Comparison of ENCODE assay signal across 26 cellular contexts in genomic region chr15:81223346-81223971, GRCh38. TPM values are rescaled to one million over a fixed set of nuclear protein-coding genes. Genes with fewer than 3 reads are reported as not detected.
"Had no signal": no experiment of that assay in that cellular context is flagged by ENCODE, and none has a peak within 500 bp of the region (broad histone marks: within the 10 kb centered on the region; RNA-seq: fewer than 3 reads in every experiment).

No MANE protein-coding gene starts in this region.

- H3K4me2 ChIP-seq: hepatocyte, neural progenitor cell had no signal

- H2AFZ ChIP-seq: hepatocyte, neural progenitor cell had no signal

- DNase-seq: central memory CD4-positive, alpha-beta T cell; dermis blood vessel endothelial cell; effector memory CD4-positive, alpha-beta T cell; esophagus squamous epithelium; foreskin melanocyte; glutamatergic neuron; kidney; mammary epithelial cell; mesendoderm; midbrain; naive thymus-derived CD4-positive, alpha-beta T cell; spleen; stimulated activated CD4-positive, alpha-beta T cell treated with anti-CD3 and anti-CD28 coated beads, Interleukin-4, amount 100 ng/mL, for 4 hours; stimulated activated naive CD8-positive, alpha-beta T cell treated with anti-CD3 and anti-CD28 coated beads, Interleukin-15, Interleukin-2, amounts not matched to agents 100 U/mL and 50 U/mL, for 24 hours; trophoblast cell had no signal

- H3K79me2 ChIP-seq: hepatocyte had no signal

- H3K4me1 Mint-ChIP-seq: nephron; neural progenitor cell; stimulated activated memory B cell treated with anti-CD40 and anti-IgM and Interleukin-4, amounts not matched to agents 10 μg/mL and 1 μg/mL and 100 μg/mL, for 72 hours had no signal

- H3K4me1 ChIP-seq: neural progenitor cell, prostate gland had no signal

- H3K4me3 ChIP-seq: coronary artery, esophagus squamous epithelium, hepatocyte, neural progenitor cell, prostate gland, skin epidermis, spleen had no signal

- H3K27ac ChIP-seq: hepatocyte, neural progenitor cell, prostate gland, spleen had no signal

- H3K9me3 Mint-ChIP-seq: naive thymus-derived CD4-positive, alpha-beta T cell; nephron; neural progenitor cell; stimulated activated memory B cell treated with anti-CD40 and anti-IgM and Interleukin-4, amounts not matched to agents 10 μg/mL and 1 μg/mL and 100 μg/mL, for 72 hours had no signal

- H3K9me3 ChIP-seq: esophagus squamous epithelium, prostate gland, spleen had no signal

- H3K27ac Mint-ChIP-seq: naive thymus-derived CD4-positive, alpha-beta T cell; nephron; neural progenitor cell; stimulated activated memory B cell treated with anti-CD40 and anti-IgM and Interleukin-4, amounts not matched to agents 10 μg/mL and 1 μg/mL and 100 μg/mL, for 72 hours had no signal

- H3K4me3 Mint-ChIP-seq: naive thymus-derived CD4-positive, alpha-beta T cell; nephron; neural progenitor cell; stimulated activated memory B cell treated with anti-CD40 and anti-IgM and Interleukin-4, amounts not matched to agents 10 μg/mL and 1 μg/mL and 100 μg/mL, for 72 hours had no signal

- H3K36me3 ChIP-seq: esophagus squamous epithelium, neural progenitor cell, prostate gland, spleen had no signal

- H3K9ac ChIP-seq: neural progenitor cell had no signal

- FAIRE-seq: endothelial cell of umbilical vein, kidney had no signal

- ATAC-seq: left lobe of liver; naive thymus-derived CD4-positive, alpha-beta T cell; right cardiac atrium; stimulated activated memory B cell treated with anti-CD40 and anti-IgM and Interleukin-4, amounts not matched to agents 10 μg/mL and 1 μg/mL and 100 μg/mL, for 72 hours; stimulated activated naive CD8-positive, alpha-beta T cell treated with anti-CD3 and anti-CD28 coated beads, Interleukin-15, Interleukin-2, amounts not matched to agents 100 U/mL and 50 U/mL, for 24 hours had no signal

- H3K27me3 ChIP-seq: esophagus squamous epithelium, hepatocyte, neural progenitor cell, spleen had no signal

- H3K36me3 Mint-ChIP-seq: naive thymus-derived CD4-positive, alpha-beta T cell; neural progenitor cell; stimulated activated memory B cell treated with anti-CD40 and anti-IgM and Interleukin-4, amounts not matched to agents 10 μg/mL and 1 μg/mL and 100 μg/mL, for 72 hours had no signal

RNA-seq across cellular contexts. Expression of gene IL16, which starts 26.8 kb away (rescaled TPM):
- total RNA-seq: osteocyte had no signal
